1 cellular context compared by ENCODE assay signal in the genomic region with DNA sequence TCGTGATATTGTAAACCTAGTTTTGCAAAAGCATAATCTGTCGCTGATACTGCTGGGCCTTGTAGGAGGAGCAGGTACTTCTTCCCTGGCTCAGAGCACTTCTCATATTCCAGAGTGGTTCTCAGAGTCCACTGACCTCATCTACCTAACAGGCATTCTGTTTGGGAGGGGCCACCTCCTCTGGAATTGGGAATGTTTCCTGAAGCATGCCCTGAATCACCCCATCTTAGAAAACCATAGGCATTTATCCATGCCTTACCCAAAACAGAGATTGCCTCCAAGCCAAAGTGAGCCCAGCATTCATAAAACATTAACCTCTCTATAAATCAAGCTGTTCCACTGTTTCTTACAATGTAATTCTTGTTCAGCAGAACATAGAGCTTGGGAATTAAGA.
TF ChIP-seq lines count a peak whose summit lies in the region.

No MANE protein-coding gene starts in this region.

TF ChIP-seq in HCT116, 20 proteins besides CTCF, POLR2A, EP300 and RAD21:
- TF ChIP-seq, protein P1, sequence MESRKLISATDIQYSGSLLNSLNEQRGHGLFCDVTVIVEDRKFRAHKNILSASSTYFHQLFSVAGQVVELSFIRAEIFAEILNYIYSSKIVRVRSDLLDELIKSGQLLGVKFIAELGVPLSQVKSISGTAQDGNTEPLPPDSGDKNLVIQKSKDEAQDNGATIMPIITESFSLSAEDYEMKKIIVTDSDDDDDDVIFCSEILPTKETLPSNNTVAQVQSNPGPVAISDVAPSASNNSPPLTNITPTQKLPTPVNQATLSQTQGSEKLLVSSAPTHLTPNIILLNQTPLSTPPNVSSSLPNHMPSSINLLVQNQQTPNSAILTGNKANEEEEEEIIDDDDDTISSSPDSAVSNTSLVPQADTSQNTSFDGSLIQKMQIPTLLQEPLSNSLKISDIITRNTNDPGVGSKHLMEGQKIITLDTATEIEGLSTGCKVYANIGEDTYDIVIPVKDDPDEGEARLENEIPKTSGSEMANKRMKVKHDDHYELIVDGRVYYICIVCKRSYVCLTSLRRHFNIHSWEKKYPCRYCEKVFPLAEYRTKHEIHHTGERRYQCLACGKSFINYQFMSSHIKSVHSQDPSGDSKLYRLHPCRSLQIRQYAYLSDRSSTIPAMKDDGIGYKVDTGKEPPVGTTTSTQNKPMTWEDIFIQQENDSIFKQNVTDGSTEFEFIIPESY (IDR thresholded peaks at IDR 0.05; ENCODE audit: extremely low read depth, insufficient replicate concordance, low read length): no peak
- TF ChIP-seq EZH2phosphoT487 (IDR thresholded peaks at IDR 0.05; ENCODE audit: borderline replicate concordance) (no peak), SP1 (IDR thresholded peaks at IDR 0.05; ENCODE audit: low read depth) (no peak), EGR1 (IDR thresholded peaks at IDR 0.05; ENCODE audit: low read depth) (no peak), POLR2AphosphoS5 (IDR thresholded peaks at IDR 0.05; ENCODE audit: low read depth, low read length) (no peak), YY1 (IDR thresholded peaks at IDR 0.05; ENCODE audit: extremely low read depth, insufficient replicate concordance, low read depth, low read length) (no peak), FOSL1 (IDR thresholded peaks at IDR 0.05; ENCODE audit: low read depth) (no peak), JUND (IDR thresholded peaks at IDR 0.05) (no peak), TCF7L2 (IDR thresholded peaks at IDR 0.05; ENCODE audit: borderline replicate concordance, extremely low read depth, insufficient read depth, insufficient read length) (no peak), EZH2 (IDR thresholded peaks at IDR 0.05) (no peak), ZFX (IDR thresholded peaks at IDR 0.05) (no peak), CBX3 (IDR thresholded peaks at IDR 0.05; ENCODE audit: low read depth) (no peak)
- TF ChIP-seq, protein P2, sequence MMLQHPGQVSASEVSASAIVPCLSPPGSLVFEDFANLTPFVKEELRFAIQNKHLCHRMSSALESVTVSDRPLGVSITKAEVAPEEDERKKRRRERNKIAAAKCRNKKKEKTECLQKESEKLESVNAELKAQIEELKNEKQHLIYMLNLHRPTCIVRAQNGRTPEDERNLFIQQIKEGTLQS (IDR thresholded peaks at IDR 0.05): no peak
- TF ChIP-seq, protein P3, sequence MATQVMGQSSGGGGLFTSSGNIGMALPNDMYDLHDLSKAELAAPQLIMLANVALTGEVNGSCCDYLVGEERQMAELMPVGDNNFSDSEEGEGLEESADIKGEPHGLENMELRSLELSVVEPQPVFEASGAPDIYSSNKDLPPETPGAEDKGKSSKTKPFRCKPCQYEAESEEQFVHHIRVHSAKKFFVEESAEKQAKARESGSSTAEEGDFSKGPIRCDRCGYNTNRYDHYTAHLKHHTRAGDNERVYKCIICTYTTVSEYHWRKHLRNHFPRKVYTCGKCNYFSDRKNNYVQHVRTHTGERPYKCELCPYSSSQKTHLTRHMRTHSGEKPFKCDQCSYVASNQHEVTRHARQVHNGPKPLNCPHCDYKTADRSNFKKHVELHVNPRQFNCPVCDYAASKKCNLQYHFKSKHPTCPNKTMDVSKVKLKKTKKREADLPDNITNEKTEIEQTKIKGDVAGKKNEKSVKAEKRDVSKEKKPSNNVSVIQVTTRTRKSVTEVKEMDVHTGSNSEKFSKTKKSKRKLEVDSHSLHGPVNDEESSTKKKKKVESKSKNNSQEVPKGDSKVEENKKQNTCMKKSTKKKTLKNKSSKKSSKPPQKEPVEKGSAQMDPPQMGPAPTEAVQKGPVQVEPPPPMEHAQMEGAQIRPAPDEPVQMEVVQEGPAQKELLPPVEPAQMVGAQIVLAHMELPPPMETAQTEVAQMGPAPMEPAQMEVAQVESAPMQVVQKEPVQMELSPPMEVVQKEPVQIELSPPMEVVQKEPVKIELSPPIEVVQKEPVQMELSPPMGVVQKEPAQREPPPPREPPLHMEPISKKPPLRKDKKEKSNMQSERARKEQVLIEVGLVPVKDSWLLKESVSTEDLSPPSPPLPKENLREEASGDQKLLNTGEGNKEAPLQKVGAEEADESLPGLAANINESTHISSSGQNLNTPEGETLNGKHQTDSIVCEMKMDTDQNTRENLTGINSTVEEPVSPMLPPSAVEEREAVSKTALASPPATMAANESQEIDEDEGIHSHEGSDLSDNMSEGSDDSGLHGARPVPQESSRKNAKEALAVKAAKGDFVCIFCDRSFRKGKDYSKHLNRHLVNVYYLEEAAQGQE (IDR thresholded peaks at IDR 0.05; ENCODE audit: low read depth): no peak
